In the genomic region with DNA sequence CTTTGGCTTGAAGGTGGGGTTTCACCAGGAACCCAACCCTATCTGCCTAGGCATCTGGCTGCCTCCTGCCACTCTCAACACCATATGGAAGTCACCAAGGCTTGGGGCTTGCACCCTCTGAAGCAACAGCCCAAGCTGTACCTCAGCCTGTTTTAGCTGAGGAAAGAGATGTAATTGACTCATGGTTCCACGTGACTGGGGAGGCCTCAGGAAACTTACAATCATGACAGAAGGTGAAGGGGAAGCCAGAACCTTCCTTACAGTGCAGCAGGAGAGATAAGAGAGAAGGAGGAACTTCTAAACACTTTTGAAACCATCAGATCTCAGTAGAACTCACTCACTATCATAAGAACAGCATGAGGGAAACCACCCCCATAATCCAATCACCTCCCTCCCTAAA, we compare ENCODE assay signal across 21 cellular contexts. TPM values are rescaled to one million over a fixed set of nuclear protein-coding genes. Genes with fewer than 3 reads are reported as not detected.
"Had no signal": no experiment of that assay in that cellular context is flagged by ENCODE, and none has a peak within 500 bp of the region (broad histone marks: within the 10 kb centered on the region; RNA-seq: fewer than 3 reads in every experiment).

No MANE protein-coding gene starts in this region.

- H3K4me1 Mint-ChIP-seq: brain; central memory CD8-positive, alpha-beta T cell; nephron had no signal

- H3K9me3 ChIP-seq: gastrocnemius medialis, mucosa of descending colon, sigmoid colon, testis had no signal

- H3K27me3 Mint-ChIP-seq: activated CD4-positive, alpha-beta memory T cell treated with anti-CD3 and anti-CD28 coated beads, Interleukin-2, amount 10 ng/mL, durations not matched to agents 7 days and 5 days; activated CD4-positive, alpha-beta T cell treated with anti-CD3 and anti-CD28 coated beads for 36 hours; activated naive CD4-positive, alpha-beta T cell treated with anti-CD3 and anti-CD28 coated beads, Interleukin-2, amount 50 U/mL, for 24 hours; brain; central memory CD8-positive, alpha-beta T cell had no signal

- H3K4me3 ChIP-seq: gastrocnemius medialis, heart right ventricle, mucosa of descending colon, sigmoid colon, testis had no signal

- H3K36me3 Mint-ChIP-seq: activated naive CD4-positive, alpha-beta T cell treated with anti-CD3 and anti-CD28 coated beads, Interleukin-2, amount 50 U/mL, for 24 hours; brain had no signal

- H3K27ac Mint-ChIP-seq: activated CD4-positive, alpha-beta memory T cell treated with anti-CD3 and anti-CD28 coated beads, Interleukin-2, amount 10 ng/mL, durations not matched to agents 7 days and 5 days; activated CD4-positive, alpha-beta T cell treated with anti-CD3 and anti-CD28 coated beads for 36 hours; activated naive CD4-positive, alpha-beta T cell treated with anti-CD3 and anti-CD28 coated beads, Interleukin-2, amount 50 U/mL, for 24 hours; brain; nephron; T-helper 2 cell treated with Interferon-gamma antibody and Interleukin-4, amounts not matched to agents 5 μg/mL and 100 μg/mL, for 36 hours had no signal

- H3K4me3 Mint-ChIP-seq: activated CD4-positive, alpha-beta memory T cell treated with anti-CD3 and anti-CD28 coated beads, Interleukin-2, amount 10 ng/mL, durations not matched to agents 7 days and 5 days; activated CD4-positive, alpha-beta T cell treated with anti-CD3 and anti-CD28 coated beads for 36 hours; activated naive CD4-positive, alpha-beta T cell treated with anti-CD3 and anti-CD28 coated beads, Interleukin-2, amount 50 U/mL, for 24 hours; brain; central memory CD8-positive, alpha-beta T cell; nephron; T-helper 2 cell treated with Interferon-gamma antibody and Interleukin-4, amounts not matched to agents 5 μg/mL and 100 μg/mL, for 36 hours had no signal

- H3K4me1 ChIP-seq: sigmoid colon, testis had no signal

- ATAC-seq: activated CD4-positive, alpha-beta T cell treated with anti-CD3 and anti-CD28 coated beads for 36 hours; gastrocnemius medialis; heart right ventricle; mucosa of descending colon; stimulated activated naive CD8-positive, alpha-beta T cell treated with anti-CD3 and anti-CD28 coated beads, Interleukin-15, Interleukin-2, amounts not matched to agents 100 U/mL and 50 U/mL, for 24 hours had no signal

- H3K27ac ChIP-seq: gastrocnemius medialis, heart right ventricle, sigmoid colon, testis, VCaP had no signal

- H3K27me3 ChIP-seq: gastrocnemius medialis, heart right ventricle, sigmoid colon, testis had no signal

- H3K9me3 Mint-ChIP-seq: activated CD4-positive, alpha-beta memory T cell treated with anti-CD3 and anti-CD28 coated beads, Interleukin-2, amount 10 ng/mL, durations not matched to agents 7 days and 5 days; activated naive CD4-positive, alpha-beta T cell treated with anti-CD3 and anti-CD28 coated beads, Interleukin-2, amount 50 U/mL, for 24 hours; central memory CD8-positive, alpha-beta T cell; nephron had no signal

- H3K36me3 ChIP-seq: gastrocnemius medialis, heart right ventricle, sigmoid colon had no signal

- DNase-seq: activated CD4-positive, alpha-beta memory T cell treated with anti-CD3 and anti-CD28 coated beads, Interleukin-2, amount 10 ng/mL, durations not matched to agents 7 days and 5 days; activated CD4-positive, alpha-beta T cell treated with anti-CD3 and anti-CD28 coated beads for 36 hours; amniotic stem cell; cortex of kidney; effector CD8-positive, alpha-beta T cell; gastrocnemius medialis; heart right ventricle; mucosa of descending colon; sigmoid colon; stimulated activated CD4-positive, alpha-beta T cell treated with anti-CD3 and anti-CD28 coated beads, Interleukin-12 subunit alpha, Interleukin-12 subunit beta, amount 100 ng/mL, for 4 hours; stimulated activated naive CD8-positive, alpha-beta T cell treated with anti-CD3 and anti-CD28 coated beads, Interleukin-15, Interleukin-2, amounts not matched to agents 100 U/mL and 50 U/mL, for 24 hours; testis had no signal

RNA-seq across cellular contexts. Expression of gene GLIPR1L1, which starts 26.9 kb away (rescaled TPM):
- total RNA-seq: activated CD4-positive, alpha-beta memory T cell treated with anti-CD3 and anti-CD28 coated beads, Interleukin-2, amount 10 ng/mL, durations not matched to agents 7 days and 5 days; activated CD4-positive, alpha-beta T cell treated with anti-CD3 and anti-CD28 coated beads for 36 hours; gastrocnemius medialis; heart right ventricle; lung microvascular endothelial cell; mucosa of descending colon; osteoblast; sigmoid colon; ureter had no signal
- polyA plus RNA-seq: heart right ventricle, sigmoid colon had no signal
